8 cellular contexts compared by ENCODE assay signal in genomic region chr11:94767701-94768601, GRCh38. TPM values are rescaled to one million over a fixed set of nuclear protein-coding genes. Genes with fewer than 3 reads are reported as not detected.
DNase-seq lines count a peak whose midpoint lies in the region; ATAC-seq and TF ChIP-seq lines count a peak whose summit lies in the region.

Gene AMOTL1, plus strand, starts transcription at chr11:94768356. Its CDS starts 156 bp downstream, at chr11:94768512.

- intact Hi-C loops in spleen (cut with DNase I; ENCODE audit: low total_unique reads), result loop anchor here (10.0 kb wide), 1 partner anchor 127 kb away; no protein-coding TSS in a partner anchor

- H3K27me3 ChIP-seq in kidney epithelial cell (ENCODE audit: control insufficient read depth, insufficient read depth, low read length) (no peaks in the 10 kb centered on the region), spleen (replicated peaks in 1 of 7) (peaks cover 0 to 35% (median 15%) of the 10 kb centered on the region in 7 donors)

- H3K27ac ChIP-seq in coronary artery (peak within 1 kb of the TSS; percentile 90 to 91), spleen (peak within 1 kb of the TSS; percentile 83 to 96 (median 92))

- DNase-seq in ELF-1 (ENCODE audit: low read depth, low spot score) (peak; percentile 96), MV-4-11 (lab: John Stamatoyannopoulos, UW) (peak; percentile 84), SKM-1 (lab: John Stamatoyannopoulos, UW; ENCODE audit: unreplicated experiment) (peak; percentile 88), coronary artery (ENCODE audit: low spot score) (peak; percentile 94), kidney epithelial cell (ENCODE audit: low read depth) (peak; percentile 74), spleen (peak; percentile 92)

- no peak for TF ChIP-seq CTCF in coronary artery (IDR thresholded peaks at IDR 0.05)
- no peak for TF ChIP-seq CTCF in kidney epithelial cell (IDR thresholded peaks at IDR 0.05; ENCODE audit: insufficient read depth, low read length, poor library complexity, severe bottlenecking)
- no peak for TF ChIP-seq CTCF in spleen (IDR thresholded peaks at IDR 0.05 in 8 of 11, conservative IDR thresholded peaks at IDR 0.05 in 3 of 11)

- no peaks in the 10 kb centered on the region for H3K9me3 ChIP-seq in spleen

- no peaks in the 10 kb centered on the region for H3K36me3 ChIP-seq in kidney epithelial cell (ENCODE audit: control insufficient read depth, insufficient read depth, low read length)
- no peaks in the 10 kb centered on the region for H3K36me3 ChIP-seq in spleen

- H3K4me1 ChIP-seq in spleen, result peaks cover 3 to 39% (median 26%) of the 10 kb centered on the region in 6 donors

- H3K4me3 ChIP-seq in coronary artery (peak within 1 kb of the TSS; percentile 86), kidney epithelial cell (ENCODE audit: low read depth, low read length) (peak within 1 kb of the TSS; percentile 84), spleen (peak within 1 kb of the TSS; percentile 38 to 81 (median 62))

- peak; percentile 82 for ATAC-seq in GM21825 (IDR thresholded peaks at IDR 0.05; ENCODE audit: unreplicated experiment)
- no peak for ATAC-seq in GM21717 (IDR thresholded peaks at IDR 0.05; ENCODE audit: unreplicated experiment)

- 4 to 6% (median 5%) methylated on average over 30 to 57 of the region's 57 CpGs for WGBS in spleen, 5 donors

- TF ChIP-seq POLR2A in spleen (IDR thresholded peaks at IDR 0.05), result no peak

RNA-seq across cellular contexts. Expression of gene AMOTL1, which starts in this region (rescaled TPM):
- total RNA-seq in kidney epithelial cell (48.8 TPM in 2 replicates), spleen (10 to 100 TPM; 24.8 to 43.9 (median 32.3) TPM)
- polyA plus RNA-seq in spleen, result 1 to 10 TPM; 1.4 to 4.8 (median 1.6) TPM
